ENCODE assay signal across 1 cellular context in the genomic region with DNA sequence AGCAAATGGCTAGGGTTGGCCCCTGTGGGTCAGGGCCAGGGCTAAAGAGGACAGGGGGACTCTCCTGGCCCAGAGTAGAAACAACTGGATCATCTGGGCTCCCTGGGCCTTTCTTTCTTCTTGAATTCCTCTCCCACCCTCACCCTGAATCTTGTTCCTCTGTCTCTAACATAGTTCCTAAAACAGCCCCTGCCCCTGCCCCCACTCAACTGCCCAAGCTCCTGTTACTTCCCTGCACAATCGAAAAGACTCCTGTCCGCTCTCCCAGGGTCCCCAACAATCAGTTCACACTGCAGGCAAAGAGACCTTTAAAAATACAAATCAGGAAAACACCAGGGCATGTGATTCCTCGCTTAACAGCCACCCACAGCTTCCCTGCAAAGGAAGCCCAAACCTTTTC.
TF ChIP-seq lines count a peak whose summit lies in the region.

No MANE protein-coding gene starts in this region.

TF ChIP-seq in GM23338, 12 proteins besides CTCF, POLR2A, EP300 and RAD21 (continued from another document):
- TF ChIP-seq, protein P1, sequence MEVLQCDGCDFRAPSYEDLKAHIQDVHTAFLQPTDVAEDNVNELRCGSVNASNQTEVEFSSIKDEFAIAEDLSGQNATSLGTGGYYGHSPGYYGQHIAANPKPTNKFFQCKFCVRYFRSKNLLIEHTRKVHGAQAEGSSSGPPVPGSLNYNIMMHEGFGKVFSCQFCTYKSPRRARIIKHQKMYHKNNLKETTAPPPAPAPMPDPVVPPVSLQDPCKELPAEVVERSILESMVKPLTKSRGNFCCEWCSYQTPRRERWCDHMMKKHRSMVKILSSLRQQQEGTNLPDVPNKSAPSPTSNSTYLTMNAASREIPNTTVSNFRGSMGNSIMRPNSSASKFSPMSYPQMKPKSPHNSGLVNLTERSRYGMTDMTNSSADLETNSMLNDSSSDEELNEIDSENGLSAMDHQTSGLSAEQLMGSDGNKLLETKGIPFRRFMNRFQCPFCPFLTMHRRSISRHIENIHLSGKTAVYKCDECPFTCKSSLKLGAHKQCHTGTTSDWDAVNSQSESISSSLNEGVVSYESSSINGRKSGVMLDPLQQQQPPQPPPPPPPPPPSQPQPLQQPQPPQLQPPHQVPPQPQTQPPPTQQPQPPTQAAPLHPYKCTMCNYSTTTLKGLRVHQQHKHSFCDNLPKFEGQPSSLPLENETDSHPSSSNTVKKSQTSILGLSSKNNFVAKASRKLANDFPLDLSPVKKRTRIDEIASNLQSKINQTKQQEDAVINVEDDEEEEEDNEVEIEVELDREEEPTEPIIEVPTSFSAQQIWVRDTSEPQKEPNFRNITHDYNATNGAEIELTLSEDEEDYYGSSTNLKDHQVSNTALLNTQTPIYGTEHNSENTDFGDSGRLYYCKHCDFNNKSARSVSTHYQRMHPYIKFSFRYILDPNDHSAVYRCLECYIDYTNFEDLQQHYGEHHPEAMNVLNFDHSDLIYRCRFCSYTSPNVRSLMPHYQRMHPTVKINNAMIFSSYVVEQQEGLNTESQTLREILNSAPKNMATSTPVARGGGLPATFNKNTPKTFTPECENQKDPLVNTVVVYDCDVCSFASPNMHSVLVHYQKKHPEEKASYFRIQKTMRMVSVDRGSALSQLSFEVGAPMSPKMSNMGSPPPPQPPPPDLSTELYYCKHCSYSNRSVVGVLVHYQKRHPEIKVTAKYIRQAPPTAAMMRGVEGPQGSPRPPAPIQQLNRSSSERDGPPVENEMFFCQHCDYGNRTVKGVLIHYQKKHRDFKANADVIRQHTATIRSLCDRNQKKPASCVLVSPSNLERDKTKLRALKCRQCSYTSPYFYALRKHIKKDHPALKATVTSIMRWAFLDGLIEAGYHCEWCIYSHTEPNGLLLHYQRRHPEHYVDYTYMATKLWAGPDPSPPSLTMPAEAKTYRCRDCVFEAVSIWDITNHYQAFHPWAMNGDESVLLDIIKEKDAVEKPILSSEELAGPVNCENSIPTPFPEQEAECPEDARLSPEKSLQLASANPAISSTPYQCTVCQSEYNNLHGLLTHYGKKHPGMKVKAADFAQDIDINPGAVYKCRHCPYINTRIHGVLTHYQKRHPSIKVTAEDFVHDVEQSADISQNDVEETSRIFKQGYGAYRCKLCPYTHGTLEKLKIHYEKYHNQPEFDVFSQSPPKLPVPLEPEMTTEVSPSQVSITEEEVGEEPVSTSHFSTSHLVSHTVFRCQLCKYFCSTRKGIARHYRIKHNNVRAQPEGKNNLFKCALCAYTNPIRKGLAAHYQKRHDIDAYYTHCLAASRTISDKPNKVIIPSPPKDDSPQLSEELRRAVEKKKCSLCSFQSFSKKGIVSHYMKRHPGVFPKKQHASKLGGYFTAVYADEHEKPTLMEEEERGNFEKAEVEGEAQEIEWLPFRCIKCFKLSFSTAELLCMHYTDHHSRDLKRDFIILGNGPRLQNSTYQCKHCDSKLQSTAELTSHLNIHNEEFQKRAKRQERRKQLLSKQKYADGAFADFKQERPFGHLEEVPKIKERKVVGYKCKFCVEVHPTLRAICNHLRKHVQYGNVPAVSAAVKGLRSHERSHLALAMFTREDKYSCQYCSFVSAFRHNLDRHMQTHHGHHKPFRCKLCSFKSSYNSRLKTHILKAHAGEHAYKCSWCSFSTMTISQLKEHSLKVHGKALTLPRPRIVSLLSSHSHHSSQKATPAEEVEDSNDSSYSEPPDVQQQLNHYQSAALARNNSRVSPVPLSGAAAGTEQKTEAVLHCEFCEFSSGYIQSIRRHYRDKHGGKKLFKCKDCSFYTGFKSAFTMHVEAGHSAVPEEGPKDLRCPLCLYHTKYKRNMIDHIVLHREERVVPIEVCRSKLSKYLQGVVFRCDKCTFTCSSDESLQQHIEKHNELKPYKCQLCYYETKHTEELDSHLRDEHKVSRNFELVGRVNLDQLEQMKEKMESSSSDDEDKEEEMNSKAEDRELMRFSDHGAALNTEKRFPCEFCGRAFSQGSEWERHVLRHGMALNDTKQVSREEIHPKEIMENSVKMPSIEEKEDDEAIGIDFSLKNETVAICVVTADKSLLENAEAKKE (CRISPR knock-in tag; IDR thresholded peaks at IDR 0.05), result no peak
- no peak for TF ChIP-seq STAT1 (IDR thresholded peaks at IDR 0.05; ENCODE audit: unreplicated experiment)
- TF ChIP-seq, protein P2, sequence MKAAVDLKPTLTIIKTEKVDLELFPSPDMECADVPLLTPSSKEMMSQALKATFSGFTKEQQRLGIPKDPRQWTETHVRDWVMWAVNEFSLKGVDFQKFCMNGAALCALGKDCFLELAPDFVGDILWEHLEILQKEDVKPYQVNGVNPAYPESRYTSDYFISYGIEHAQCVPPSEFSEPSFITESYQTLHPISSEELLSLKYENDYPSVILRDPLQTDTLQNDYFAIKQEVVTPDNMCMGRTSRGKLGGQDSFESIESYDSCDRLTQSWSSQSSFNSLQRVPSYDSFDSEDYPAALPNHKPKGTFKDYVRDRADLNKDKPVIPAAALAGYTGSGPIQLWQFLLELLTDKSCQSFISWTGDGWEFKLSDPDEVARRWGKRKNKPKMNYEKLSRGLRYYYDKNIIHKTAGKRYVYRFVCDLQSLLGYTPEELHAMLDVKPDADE (IDR thresholded peaks at IDR 0.05), result no peak
- TF ChIP-seq, protein P3, sequence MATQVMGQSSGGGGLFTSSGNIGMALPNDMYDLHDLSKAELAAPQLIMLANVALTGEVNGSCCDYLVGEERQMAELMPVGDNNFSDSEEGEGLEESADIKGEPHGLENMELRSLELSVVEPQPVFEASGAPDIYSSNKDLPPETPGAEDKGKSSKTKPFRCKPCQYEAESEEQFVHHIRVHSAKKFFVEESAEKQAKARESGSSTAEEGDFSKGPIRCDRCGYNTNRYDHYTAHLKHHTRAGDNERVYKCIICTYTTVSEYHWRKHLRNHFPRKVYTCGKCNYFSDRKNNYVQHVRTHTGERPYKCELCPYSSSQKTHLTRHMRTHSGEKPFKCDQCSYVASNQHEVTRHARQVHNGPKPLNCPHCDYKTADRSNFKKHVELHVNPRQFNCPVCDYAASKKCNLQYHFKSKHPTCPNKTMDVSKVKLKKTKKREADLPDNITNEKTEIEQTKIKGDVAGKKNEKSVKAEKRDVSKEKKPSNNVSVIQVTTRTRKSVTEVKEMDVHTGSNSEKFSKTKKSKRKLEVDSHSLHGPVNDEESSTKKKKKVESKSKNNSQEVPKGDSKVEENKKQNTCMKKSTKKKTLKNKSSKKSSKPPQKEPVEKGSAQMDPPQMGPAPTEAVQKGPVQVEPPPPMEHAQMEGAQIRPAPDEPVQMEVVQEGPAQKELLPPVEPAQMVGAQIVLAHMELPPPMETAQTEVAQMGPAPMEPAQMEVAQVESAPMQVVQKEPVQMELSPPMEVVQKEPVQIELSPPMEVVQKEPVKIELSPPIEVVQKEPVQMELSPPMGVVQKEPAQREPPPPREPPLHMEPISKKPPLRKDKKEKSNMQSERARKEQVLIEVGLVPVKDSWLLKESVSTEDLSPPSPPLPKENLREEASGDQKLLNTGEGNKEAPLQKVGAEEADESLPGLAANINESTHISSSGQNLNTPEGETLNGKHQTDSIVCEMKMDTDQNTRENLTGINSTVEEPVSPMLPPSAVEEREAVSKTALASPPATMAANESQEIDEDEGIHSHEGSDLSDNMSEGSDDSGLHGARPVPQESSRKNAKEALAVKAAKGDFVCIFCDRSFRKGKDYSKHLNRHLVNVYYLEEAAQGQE (IDR thresholded peaks at IDR 0.05; ENCODE audit: unreplicated experiment), result no peak
- no peak for TF ChIP-seq POLR2AphosphoS5 (IDR thresholded peaks at IDR 0.05; ENCODE audit: low read depth)
